ENCODE assay signal across 9 cellular contexts in the genomic region with DNA sequence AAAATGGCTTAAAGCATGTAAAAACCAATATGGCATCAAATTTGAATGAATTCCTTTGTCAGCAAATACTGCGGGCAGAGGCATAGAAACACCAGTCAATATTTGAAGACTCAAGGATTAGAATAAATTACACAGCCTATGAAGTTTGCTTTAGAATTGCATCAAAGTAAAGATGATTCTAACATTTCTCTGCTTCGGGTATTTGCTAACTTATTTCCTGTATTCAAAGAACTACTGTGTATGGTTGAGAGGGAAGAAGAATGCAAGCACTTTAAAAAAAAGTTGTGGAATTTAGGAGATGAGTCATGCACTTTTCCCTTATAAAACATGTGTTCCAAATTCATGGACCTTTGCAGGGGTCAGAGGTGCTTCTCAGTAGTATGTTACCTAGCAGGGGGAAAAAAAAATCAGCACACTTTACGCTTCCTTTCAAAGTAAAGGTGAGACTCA.
DNase-seq lines count a peak whose midpoint lies in the region; ATAC-seq and TF ChIP-seq lines count a peak whose summit lies in the region.
"Had no signal": no experiment of that assay in that cellular context is flagged by ENCODE, and none has a peak within 500 bp of the region (broad histone marks: within the 10 kb centered on the region; RNA-seq: fewer than 3 reads in every experiment).

No MANE protein-coding gene starts in this region.

- TF ChIP-seq CTCF in thyroid gland (IDR thresholded peaks at IDR 0.05), result no peak

- H3K36me3 Mint-ChIP-seq in activated CD8-positive, alpha-beta memory T cell treated with anti-CD3 and anti-CD28 coated beads, Interleukin-2, amount 10 ng/mL, durations not matched to agents 7 days and 5 days, result peaks cover 13% of the 10 kb centered on the region
- peaks cover 10% of the 10 kb centered on the region for H3K36me3 Mint-ChIP-seq in activated CD4-positive, alpha-beta memory T cell treated with anti-CD3 and anti-CD28 coated beads, Interleukin-2, amount 10 ng/mL, durations not matched to agents 7 days and 5 days (ENCODE audit: low read depth)

- peak overlapping the region; percentile 43 for H3K4me3 Mint-ChIP-seq in activated CD8-positive, alpha-beta memory T cell treated with anti-CD3 and anti-CD28 coated beads, Interleukin-2, amount 10 ng/mL, durations not matched to agents 7 days and 5 days
- peak overlapping the region; percentile 20 for H3K4me3 Mint-ChIP-seq in activated CD4-positive, alpha-beta memory T cell treated with anti-CD3 and anti-CD28 coated beads, Interleukin-2, amount 10 ng/mL, durations not matched to agents 7 days and 5 days
- H3K4me3 Mint-ChIP-seq: CD14-positive monocyte had no signal

- intact Hi-C loops in thyroid gland (cut with DNase I), result no loop called here

- ATAC-seq in activated CD8-positive, alpha-beta memory T cell treated with anti-CD3 and anti-CD28 coated beads, Interleukin-2, amount 10 ng/mL, durations not matched to agents 7 days and 5 days, result no peak
- no peak for ATAC-seq in GM21515 (IDR thresholded peaks at IDR 0.05; ENCODE audit: unreplicated experiment)

- peaks cover 91% of the 10 kb centered on the region for H3K4me1 Mint-ChIP-seq in activated CD8-positive, alpha-beta memory T cell treated with anti-CD3 and anti-CD28 coated beads, Interleukin-2, amount 10 ng/mL, durations not matched to agents 7 days and 5 days
- H3K4me1 Mint-ChIP-seq in activated CD4-positive, alpha-beta memory T cell treated with anti-CD3 and anti-CD28 coated beads, Interleukin-2, amount 10 ng/mL, durations not matched to agents 7 days and 5 days, result peaks cover 85% of the 10 kb centered on the region

- WGBS in thyroid gland, 2 donors, result 60% methylated on average over 3 of the region's 3 CpGs

- H3K27ac ChIP-seq in thyroid gland, result peak overlapping the region in 2 of 3 donors; percentile 44 to 70

- CTCF ChIA-PET in activated CD8-positive, alpha-beta memory T cell treated with anti-CD3 and anti-CD28 coated beads, Interleukin-2, amount 10 ng/mL, durations not matched to agents 7 days and 5 days (lab: Charles Lee), result interaction anchor here (1.5 to 1.9 kb wide), 5 partner anchors 13 to 52 kb away, joined by 4 to 8 read pairs (median 6); no protein-coding TSS in a partner anchor
- CTCF ChIA-PET in activated CD4-positive, alpha-beta memory T cell treated with anti-CD3 and anti-CD28 coated beads, Interleukin-2, amount 10 ng/mL, durations not matched to agents 7 days and 5 days (lab: Charles Lee), result interaction anchor here (1.1 kb wide), 1 partner anchor 8 kb away, joined by 3 read pairs; no protein-coding TSS in a partner anchor

- DNase-seq in activated CD8-positive, alpha-beta memory T cell treated with anti-CD3 and anti-CD28 coated beads, Interleukin-2, amount 10 ng/mL, durations not matched to agents 7 days and 5 days, result no peak
- no peak for DNase-seq in activated CD8-positive, alpha-beta memory T cell treated with anti-CD3 and anti-CD28 coated beads, Interleukin-2, amount 50 U/mL, for 48 hours
- DNase-seq in activated CD4-positive, alpha-beta memory T cell treated with anti-CD3 and anti-CD28 coated beads, Interleukin-2, amount 10 ng/mL, durations not matched to agents 7 days and 5 days, result no peak
- DNase-seq in hepatic stellate cell (ENCODE audit: low spot score) (peak; percentile 41), thyroid gland (no peak), NCI-H2196 treated with DMSO at 0.1 percent for 48 hours (lab: John Stamatoyannopoulos, UW; ENCODE audit: unreplicated experiment) (no peak), NCI-H1417 treated with DMSO at 0.1 percent for 48 hours (lab: John Stamatoyannopoulos, UW) (no peak)

- no peaks in the 10 kb centered on the region for H3K27me3 ChIP-seq in thyroid gland

- no peaks in the 10 kb centered on the region for H3K36me3 ChIP-seq in thyroid gland

- peak overlapping the region; percentile 90 for H3K27ac Mint-ChIP-seq in activated CD8-positive, alpha-beta memory T cell treated with anti-CD3 and anti-CD28 coated beads, Interleukin-2, amount 10 ng/mL, durations not matched to agents 7 days and 5 days
- H3K27ac Mint-ChIP-seq in activated CD4-positive, alpha-beta memory T cell treated with anti-CD3 and anti-CD28 coated beads, Interleukin-2, amount 10 ng/mL, durations not matched to agents 7 days and 5 days, result peak overlapping the region; percentile 79

- no peaks in the 10 kb centered on the region for H3K9me3 Mint-ChIP-seq in activated CD8-positive, alpha-beta memory T cell treated with anti-CD3 and anti-CD28 coated beads, Interleukin-2, amount 10 ng/mL, durations not matched to agents 7 days and 5 days (ENCODE audit: low read depth)
- H3K9me3 Mint-ChIP-seq in activated CD4-positive, alpha-beta memory T cell treated with anti-CD3 and anti-CD28 coated beads, Interleukin-2, amount 10 ng/mL, durations not matched to agents 7 days and 5 days, result no peaks in the 10 kb centered on the region
- H3K9me3 Mint-ChIP-seq: CD14-positive monocyte had no signal

- POLR2A ChIA-PET in activated CD4-positive, alpha-beta memory T cell treated with anti-CD3 and anti-CD28 coated beads, Interleukin-2, amount 10 ng/mL, durations not matched to agents 7 days and 5 days (lab: Charles Lee), result interaction anchor here (1.3 to 13.0 kb wide), 5 partner anchors 8 to 89 kb away, joined by 3 to 198 read pairs (median 6); no protein-coding TSS in a partner anchor

- H3K4me1 ChIP-seq in thyroid gland, result peaks cover 25 to 57% of the 10 kb centered on the region in 2 donors

- no peak overlapping the region for H3K4me3 ChIP-seq in thyroid gland (replicated peaks in 1 of 3)

- H3K9me3 ChIP-seq in thyroid gland, result no peaks in the 10 kb centered on the region

- no peaks in the 10 kb centered on the region for H3K27me3 Mint-ChIP-seq in activated CD8-positive, alpha-beta memory T cell treated with anti-CD3 and anti-CD28 coated beads, Interleukin-2, amount 10 ng/mL, durations not matched to agents 7 days and 5 days
- H3K27me3 Mint-ChIP-seq in activated CD4-positive, alpha-beta memory T cell treated with anti-CD3 and anti-CD28 coated beads, Interleukin-2, amount 10 ng/mL, durations not matched to agents 7 days and 5 days, result no peaks in the 10 kb centered on the region

- no peak for TF ChIP-seq POLR2A in thyroid gland (IDR thresholded peaks at IDR 0.05)
